In genomic region chr5:143890475-143890874, GRCh38 we compare ENCODE assay signal across 18 cellular contexts.
DNase-seq lines count a peak whose midpoint lies in the region; ATAC-seq, FAIRE-seq and TF ChIP-seq lines count a peak whose summit lies in the region.
"Had no signal": no experiment of that assay in that cellular context is flagged by ENCODE, and none has a peak within 500 bp of the region (broad histone marks: within the 10 kb centered on the region; RNA-seq: fewer than 3 reads in every experiment).

No MANE protein-coding gene starts in this region.

- no peak for FAIRE-seq in astrocyte (lab: Jason Lieb, UNC)
- FAIRE-seq: GM12891, RCC 7860 had no signal

- H3K4me3 ChIP-seq in astrocyte (ENCODE audit: insufficient read depth, low read depth, low read length) (no peak overlapping the region), osteoblast (ENCODE audit: insufficient read depth, low read length) (no peak overlapping the region)
- H3K4me3 ChIP-seq: ovary had no signal

- no peaks in the 10 kb centered on the region for H3K9me3 ChIP-seq in astrocyte (ENCODE audit: insufficient read depth, low read depth, low read length)
- H3K9me3 ChIP-seq in osteoblast (ENCODE audit: low read depth, low read length): no peaks in the 10 kb centered on the region
- H3K9me3 ChIP-seq: ovary had no signal

- H3K36me3 ChIP-seq in astrocyte (ENCODE audit: insufficient read depth, low read length) (no peaks in the 10 kb centered on the region), osteoblast (ENCODE audit: insufficient read depth, low read length) (no peaks in the 10 kb centered on the region)
- H3K36me3 ChIP-seq: ovary had no signal

- H3K27ac ChIP-seq in astrocyte (ENCODE audit: low read depth, low read length): no peak overlapping the region
- peak overlapping the region; percentile 95 for H3K27ac ChIP-seq in osteoblast (ENCODE audit: low read depth, low read length)
- H3K27ac ChIP-seq: ovary had no signal

- no peak for TF ChIP-seq CTCF in astrocyte (IDR thresholded peaks at IDR 0.05; ENCODE audit: insufficient read depth, low read depth, low read length)
- TF ChIP-seq CTCF in osteoblast (IDR thresholded peaks at IDR 0.05; ENCODE audit: extremely low read depth, low read depth, low read length): no peak

- no peaks in the 10 kb centered on the region for H3K27me3 Mint-ChIP-seq in astrocyte (ENCODE audit: low read depth, unreplicated experiment)
- H3K27me3 Mint-ChIP-seq: type B pancreatic cell had no signal

- peaks cover 34% of the 10 kb centered on the region for H3K4me1 Mint-ChIP-seq in astrocyte (ENCODE audit: low read depth, unreplicated experiment)
- H3K4me1 Mint-ChIP-seq: CD4-positive, alpha-beta memory T cell; stimulated activated effector memory CD8-positive, alpha-beta T cell treated with anti-CD3 and anti-CD28 coated beads, Interleukin-12 subunit alpha, Interleukin-12 subunit beta, amount 100 ng/mL, for 72 hours had no signal

- H4K20me1 ChIP-seq in astrocyte (ENCODE audit: insufficient read depth, low read length): no peaks in the 10 kb centered on the region
- no peaks in the 10 kb centered on the region for H4K20me1 ChIP-seq in osteoblast (ENCODE audit: insufficient read depth, low read length)

- no peaks in the 10 kb centered on the region for H3K9me3 Mint-ChIP-seq in astrocyte (ENCODE audit: unreplicated experiment)
- H3K9me3 Mint-ChIP-seq: stimulated activated effector memory CD8-positive, alpha-beta T cell treated with anti-CD3 and anti-CD28 coated beads, Interleukin-12 subunit alpha, Interleukin-12 subunit beta, amount 100 ng/mL, for 72 hours; type B pancreatic cell had no signal

- H2AFZ ChIP-seq in astrocyte (ENCODE audit: low read depth, low read length) (no peak overlapping the region), osteoblast (ENCODE audit: low read length) (no peak overlapping the region)

- peak overlapping the region; percentile 66 for H3K27ac Mint-ChIP-seq in astrocyte (ENCODE audit: unreplicated experiment)
- H3K27ac Mint-ChIP-seq: CD4-positive, alpha-beta memory T cell; stimulated activated effector memory CD8-positive, alpha-beta T cell treated with anti-CD3 and anti-CD28 coated beads, Interleukin-12 subunit alpha, Interleukin-12 subunit beta, amount 100 ng/mL, for 72 hours; type B pancreatic cell had no signal

- no peak for ATAC-seq in GM19463 (IDR thresholded peaks at IDR 0.05; ENCODE audit: unreplicated experiment)
- ATAC-seq: stimulated activated effector memory CD8-positive, alpha-beta T cell treated with anti-CD3 and anti-CD28 coated beads, Interleukin-12 subunit alpha, Interleukin-12 subunit beta, amount 100 ng/mL, for 72 hours had no signal

- no peaks in the 10 kb centered on the region for H3K36me3 Mint-ChIP-seq in astrocyte (ENCODE audit: low read depth, unreplicated experiment)
- H3K36me3 Mint-ChIP-seq: CD4-positive, alpha-beta memory T cell; stimulated activated effector memory CD8-positive, alpha-beta T cell treated with anti-CD3 and anti-CD28 coated beads, Interleukin-12 subunit alpha, Interleukin-12 subunit beta, amount 100 ng/mL, for 72 hours; type B pancreatic cell had no signal

- no peak overlapping the region for H3K4me3 Mint-ChIP-seq in astrocyte (ENCODE audit: unreplicated experiment)
- H3K4me3 Mint-ChIP-seq: CD4-positive, alpha-beta memory T cell; stimulated activated effector memory CD8-positive, alpha-beta T cell treated with anti-CD3 and anti-CD28 coated beads, Interleukin-12 subunit alpha, Interleukin-12 subunit beta, amount 100 ng/mL, for 72 hours; type B pancreatic cell had no signal

- H3K4me2 ChIP-seq in astrocyte (ENCODE audit: low read length) (no peak overlapping the region), osteoblast (ENCODE audit: insufficient read depth, low read length) (no peak overlapping the region)

- H3K79me2 ChIP-seq in astrocyte (ENCODE audit: insufficient read depth, low read length) (no peaks in the 10 kb centered on the region), osteoblast (ENCODE audit: insufficient read depth, low read length) (no peaks in the 10 kb centered on the region)

- peak; percentile 8 for DNase-seq in NCI-H146 (lab: John Stamatoyannopoulos, UW)
- no peak for DNase-seq in NCI-H146 treated with DMSO at 0.1 percent for 48 hours (lab: John Stamatoyannopoulos, UW; ENCODE audit: unreplicated experiment)
- peak; percentile 25 for DNase-seq in NCI-H2196 treated with DMSO at 0.1 percent for 48 hours (lab: John Stamatoyannopoulos, UW; ENCODE audit: unreplicated experiment)
- no peak for DNase-seq in astrocyte (ENCODE audit: low read depth)
- DNase-seq in osteoblast (ENCODE audit: insufficient read length, low spot score, missing footprints): no peak
- no peak for DNase-seq in activated naive CD4-positive, alpha-beta T cell treated with Interleukin-2 at 50 U/mL for 16 hours
- DNase-seq in GF-D8 (lab: John Stamatoyannopoulos, UW): no peak
- DNase-seq: activated CD8-positive, alpha-beta memory T cell treated with anti-CD3 and anti-CD28 coated beads for 24 hours; activated effector memory CD4-positive, alpha-beta T cell treated with Interleukin-2 at 50 U/mL for 16 hours; CD4-positive, alpha-beta memory T cell; head of caudate nucleus; NCI-H526; ovary had no signal

- H3K4me1 ChIP-seq in astrocyte (ENCODE audit: insufficient read depth, low read length) (peaks cover 25% of the 10 kb centered on the region), osteoblast (ENCODE audit: insufficient read depth, low read length) (peaks cover 55% of the 10 kb centered on the region)

- H3K27me3 ChIP-seq in astrocyte (ENCODE audit: insufficient read depth, low read length) (no peaks in the 10 kb centered on the region), osteoblast (ENCODE audit: insufficient read depth, low read length) (no peaks in the 10 kb centered on the region)
- H3K27me3 ChIP-seq: ovary had no signal

- H3K9ac ChIP-seq in astrocyte (ENCODE audit: low read length): no peak overlapping the region

Comparison
In these comparisons a context has a peak if more than half of its experiments do, and no peak if none do; other contexts are left out.
1. DNase-seq: peak in NCI-H146 (single experiment) and NCI-H2196 treated with DMSO at 0.1 percent for 48 hours (single experiment); none in NCI-H146 treated with DMSO at 0.1 percent for 48 hours (single experiment), astrocyte (single experiment), osteoblast (single experiment), activated naive CD4-positive, alpha-beta T cell treated with Interleukin-2 at 50 U/mL for 16 hours (single experiment) and GF-D8 (single experiment).